Comparison of ENCODE assay signal across 15 cellular contexts in genomic region chr12:56028511-56029165, GRCh38. TPM values are rescaled to one million over a fixed set of nuclear protein-coding genes. Genes with fewer than 3 reads are reported as not detected.
DNase-seq lines count a peak whose midpoint lies in the region; ATAC-seq, FAIRE-seq and TF ChIP-seq lines count a peak whose summit lies in the region.
"Had no signal": no experiment of that assay in that cellular context is flagged by ENCODE, and none has a peak within 500 bp of the region (broad histone marks: within the 10 kb centered on the region; RNA-seq: fewer than 3 reads in every experiment).

No MANE protein-coding gene starts in this region.

- peak overlapping the region; percentile 46; the same call in 1 of the 2 replicates for H3K4me2 ChIP-seq in SK-N-SH
- peak overlapping the region; percentile 37 for H3K4me2 ChIP-seq in PC-9
- peak overlapping the region; percentile 86 for H3K4me2 ChIP-seq in endothelial cell of umbilical vein (ENCODE audit: insufficient read depth, low read length)
- H3K4me2 ChIP-seq in Karpas-422 (ENCODE audit: low read depth, low read length, poor library complexity, severe bottlenecking), result no peak overlapping the region

- peaks cover 31% of the 10 kb centered on the region for H3K36me3 Mint-ChIP-seq in progenitor cell of endocrine pancreas (ENCODE audit: insufficient read depth)

- no peaks in the 10 kb centered on the region for H4K20me1 ChIP-seq in SK-N-SH (ENCODE audit: insufficient read depth)
- H4K20me1 ChIP-seq in PC-9 (ENCODE audit: insufficient read depth), result no peaks in the 10 kb centered on the region
- H4K20me1 ChIP-seq in endothelial cell of umbilical vein (replicated peaks; ENCODE audit: control insufficient read depth, extremely low read depth, insufficient read depth, low read length), result no peaks in the 10 kb centered on the region
- no peaks in the 10 kb centered on the region for H4K20me1 ChIP-seq in Karpas-422 (ENCODE audit: insufficient read depth, low read depth, low read length)

- H2AFZ ChIP-seq in SK-N-SH (ENCODE audit: low read depth), result peak overlapping the region; percentile 39; the same call in 1 of the 2 replicates
- no peak overlapping the region for H2AFZ ChIP-seq in PC-9
- peak overlapping the region; percentile 61 for H2AFZ ChIP-seq in endothelial cell of umbilical vein (ENCODE audit: low read depth, low read length)
- no peak overlapping the region for H2AFZ ChIP-seq in Karpas-422 (ENCODE audit: low read length)

- H3K27me3 ChIP-seq in SK-N-SH (ENCODE audit: insufficient read depth) (no peaks in the 10 kb centered on the region), PC-9 (ENCODE audit: insufficient read depth, low read depth) (no peaks in the 10 kb centered on the region), endothelial cell of umbilical vein (ENCODE audit: control insufficient read depth in 2 of 2, insufficient read depth in 2 of 2, low read length in 2 of 2) (no peaks in the 10 kb centered on the region), colonic mucosa (no peaks in the 10 kb centered on the region), Karpas-422 (ENCODE audit: low read length) (no peaks in the 10 kb centered on the region)
- H3K27me3 ChIP-seq: gastrocnemius medialis, transverse colon had no signal

- H3K9ac ChIP-seq in SK-N-SH (no peak overlapping the region), endothelial cell of umbilical vein (replicated peaks; ENCODE audit: extremely low read depth, insufficient read depth, low read length) (no peak overlapping the region), colonic mucosa (ENCODE audit: low read depth in 2 of 2, low read length in 2 of 2) (no peak overlapping the region), Karpas-422 (ENCODE audit: low read length) (no peak overlapping the region)

- no peak for TF ChIP-seq RAD21 in SK-N-SH (IDR thresholded peaks at IDR 0.05; ENCODE audit: low read length)

- WGBS in SK-N-SH (ENCODE audit: low lambda C conversion rate), result 68% methylated on average over 5 of the region's 5 CpGs

- TF ChIP-seq CTCF in SK-N-SH (IDR thresholded peaks at IDR 0.05), result no peak
- TF ChIP-seq CTCF in PC-9 (conservative IDR thresholded peaks at IDR 0.05), result no peak
- TF ChIP-seq CTCF in endothelial cell of umbilical vein (IDR thresholded peaks at IDR 0.05; ENCODE audit: extremely low read depth in 1 of 2, insufficient read depth in 1 of 2, low read depth in 1 of 2, low read length in 2 of 2), result no peak
- TF ChIP-seq CTCF in progenitor cell of endocrine pancreas (IDR thresholded peaks at IDR 0.05; ENCODE audit: unreplicated experiment), result no peak
- no peak for TF ChIP-seq CTCF in colonic mucosa (IDR thresholded peaks at IDR 0.05)

- intact Hi-C loops in PC-9 (cut with micrococcal nuclease; ENCODE audit: unreplicated experiment) (loop anchor here (1.0 kb wide), 1 partner anchor 32 kb away; no protein-coding TSS in a partner anchor), endothelial cell of umbilical vein (cut with micrococcal nuclease) (loop anchor here (1.0 to 2.0 kb wide), 5 partner anchors 13 to 289 kb away; partner anchors contain the start of gene RPS26), colonic mucosa (cut with DNase I) (no loop called here)

- dilution Hi-C loops in endothelial cell of umbilical vein (cut with MboI; ENCODE audit: extremely low pct_ligation_motif_present, low sequenced_read_pairs), result no loop called here

- H3K27ac ChIP-seq in SK-N-SH (ENCODE audit: low read depth in 2 of 2, low read length in 1 of 2) (peak overlapping the region in 1 of 2 experiments; percentile 54; a peak in 1 of 4 replicates), PC-9 (peak overlapping the region; percentile 64), endothelial cell of umbilical vein (ENCODE audit: insufficient read depth, low read depth, low read length) (peak overlapping the region; percentile 14), colonic mucosa (no peak overlapping the region), Karpas-422 (ENCODE audit: low read length) (no peak overlapping the region)
- H3K27ac ChIP-seq: gastrocnemius medialis, transverse colon had no signal

- BruUV-seq in PC-9 (replicated peaks; lab: Mats Ljungman, UMichigan), result no TSS peak
- BruUV-seq in endothelial cell of umbilical vein (replicated peaks; lab: Mats Ljungman, UMichigan), result no TSS peak

- ATAC-seq in SK-N-SH treated with all-trans-retinoic acid at 6 μM for 48 hours (no peak; the same call in 2 of the 3 replicates), HG03135 (IDR thresholded peaks at IDR 0.05; ENCODE audit: unreplicated experiment) (no peak)
- ATAC-seq: gastrocnemius medialis had no signal

- H3K4me3 ChIP-seq in SK-N-SH (ENCODE audit: low read depth in 2 of 2, low read length in 1 of 2) (no peak overlapping the region), PC-9 (no peak overlapping the region), endothelial cell of umbilical vein (replicated peaks in 1 of 3; ENCODE audit: insufficient read depth in 1 of 3, low read depth in 1 of 3, low read length in 3 of 3) (no peak overlapping the region), colonic mucosa (no peak overlapping the region), Karpas-422 (ENCODE audit: low read length) (no peak overlapping the region)
- H3K4me3 ChIP-seq: gastrocnemius medialis, transverse colon had no signal

- peaks cover 15% of the 10 kb centered on the region for H3F3A ChIP-seq in SK-N-SH (replicated peaks; ENCODE audit: insufficient read depth)
- peaks cover 25% of the 10 kb centered on the region for H3F3A ChIP-seq in PC-9 (ENCODE audit: insufficient read depth, low read depth)

- POLR2A ChIA-PET in SK-N-SH (lab: Yijun Ruan, JAX), result no interaction called here
- POLR2A ChIA-PET in PC-9 (lab: Charles Lee; ENCODE audit: unreplicated experiment), result interaction anchor here (0.6 kb wide), 1 partner anchor 15 kb away, joined by 5 read pairs; no protein-coding TSS in a partner anchor
- POLR2A ChIA-PET in endothelial cell of umbilical vein (lab: Charles Lee), result interaction anchor here (0.9 to 1.4 kb wide), 2 partner anchors 12 to 32 kb away, joined by 4 to 9 read pairs; partner anchors contain the start of gene SUOX

- 0 out of 4 replicates have a peak, but pooled peaks cover 0 to 8% of the 10 kb centered on the region in 2 experiments for H3K4me1 ChIP-seq in SK-N-SH (ENCODE audit: control insufficient read depth in 1 of 2, insufficient read depth in 2 of 2, low read depth in 1 of 2, low read length in 1 of 2)
- peaks cover 17% of the 10 kb centered on the region for H3K4me1 ChIP-seq in PC-9 (replicated peaks; ENCODE audit: insufficient read depth)
- peaks cover 17% of the 10 kb centered on the region for H3K4me1 ChIP-seq in endothelial cell of umbilical vein (ENCODE audit: control insufficient read depth, extremely low read depth, insufficient read depth, low read length)
- no peaks in the 10 kb centered on the region for H3K4me1 ChIP-seq in colonic mucosa
- H3K4me1 ChIP-seq in Karpas-422 (ENCODE audit: low read length), result peaks cover 9% of the 10 kb centered on the region
- H3K4me1 ChIP-seq: gastrocnemius medialis had no signal

- H3K9me3 ChIP-seq in SK-N-SH (no peaks in the 10 kb centered on the region), PC-9 (ENCODE audit: insufficient read depth, low read depth) (no peaks in the 10 kb centered on the region), endothelial cell of umbilical vein (replicated peaks; ENCODE audit: control insufficient read depth, insufficient read depth, low read length) (no peaks in the 10 kb centered on the region), colonic mucosa (no peaks in the 10 kb centered on the region), Karpas-422 (ENCODE audit: low read length) (no peaks in the 10 kb centered on the region)
- H3K9me3 ChIP-seq: gastrocnemius medialis, transverse colon had no signal

- peaks cover 6% of the 10 kb centered on the region for H3K4me1 Mint-ChIP-seq in progenitor cell of endocrine pancreas (ENCODE audit: low read depth)

- no peaks in the 10 kb centered on the region for H3K9me1 ChIP-seq in endothelial cell of umbilical vein (replicated peaks; ENCODE audit: control insufficient read depth, extremely low read depth, insufficient read depth, low read length)

- TF ChIP-seq POLR2A in endothelial cell of umbilical vein (IDR thresholded peaks at IDR 0.05; ENCODE audit: low read depth, low read length), result no peak

- no peak for TF ChIP-seq EP300 in SK-N-SH (IDR thresholded peaks at IDR 0.05; ENCODE audit: borderline replicate concordance in 1 of 2, low read depth in 1 of 2, low read length in 1 of 2)

- peak overlapping the region; percentile 78 for H3K27ac Mint-ChIP-seq in progenitor cell of endocrine pancreas

- no peak overlapping the region for H3K4me3 Mint-ChIP-seq in progenitor cell of endocrine pancreas (ENCODE audit: low read depth)

- H3K9me2 ChIP-seq in SK-N-SH (no peaks in the 10 kb centered on the region), PC-9 (ENCODE audit: insufficient read depth) (no peaks in the 10 kb centered on the region), Karpas-422 (replicated peaks; ENCODE audit: insufficient read depth, low read length) (no peaks in the 10 kb centered on the region)

- peak; percentile 42 for FAIRE-seq in endothelial cell of umbilical vein (lab: Jason Lieb, UNC)

- CTCF ChIA-PET in SK-N-SH (lab: Yijun Ruan, JAX), result interaction anchor here (0.7 to 11.8 kb wide), 11 partner anchors 8 to 292 kb away, joined by 3 to 183 read pairs (median 6); partner anchors contain the start of genes IKZF4, PA2G4 and SUOX
- CTCF ChIA-PET in PC-9 (lab: Charles Lee), result interaction anchor here (0.6 to 1.4 kb wide), 5 partner anchors 12 to 290 kb away, joined by 3 to 20 read pairs (median 5); partner anchors contain the start of gene SUOX
- CTCF ChIA-PET in endothelial cell of umbilical vein (lab: Charles Lee), result interaction anchor here (0.6 to 5.4 kb wide), 28 partner anchors 9 to 299 kb away, joined by 3 to 295 read pairs (median 6); partner anchors contain the start of genes CD63, PA2G4, RAB5B and SUOX

- DNase-seq in SK-N-SH, result no peak
- peak in 1 of 2 experiments; percentile 8 for DNase-seq in PC-9
- DNase-seq in endothelial cell of umbilical vein (ENCODE audit: low read depth, low spot score), result peak; percentile 16
- no peak for DNase-seq in progenitor cell of endocrine pancreas (ENCODE audit: low spot score, unreplicated experiment)
- no peak for DNase-seq in colonic mucosa
- DNase-seq in Karpas-422, result no peak
- DNase-seq: DMS79 treated with DMSO at 0.1 percent for 48 hours, gastrocnemius medialis, islet precursor cell, NCI-H1092 treated with DMSO at 0.1 percent for 48 hours, NCI-H510A, SHP77 treated with DMSO at 0.1 percent for 48 hours, transverse colon had no signal

- H3K36me3 ChIP-seq in SK-N-SH (replicated peaks in 1 of 2; ENCODE audit: control insufficient read depth in 1 of 2, insufficient read depth in 2 of 2, low read length in 1 of 2), result peaks cover 10 to 21% of the 10 kb centered on the region in 2 experiments
- H3K36me3 ChIP-seq in PC-9 (ENCODE audit: low read depth), result no peaks in the 10 kb centered on the region
- peaks cover 2 to 6% of the 10 kb centered on the region in 2 experiments for H3K36me3 ChIP-seq in endothelial cell of umbilical vein (ENCODE audit: control insufficient read depth in 2 of 2, extremely low read depth in 1 of 2, insufficient read depth in 2 of 2, low read length in 2 of 2)
- no peaks in the 10 kb centered on the region for H3K36me3 ChIP-seq in colonic mucosa
- H3K36me3 ChIP-seq in Karpas-422 (ENCODE audit: insufficient read depth, low read length), result no peaks in the 10 kb centered on the region
- H3K36me3 ChIP-seq: transverse colon had no signal

- H3K79me2 ChIP-seq in SK-N-SH (ENCODE audit: insufficient read depth), result no peaks in the 10 kb centered on the region
- no peaks in the 10 kb centered on the region for H3K79me2 ChIP-seq in PC-9 (ENCODE audit: low read depth)
- no peaks in the 10 kb centered on the region for H3K79me2 ChIP-seq in endothelial cell of umbilical vein (ENCODE audit: control insufficient read depth, insufficient read depth, low read length)
- H3K79me2 ChIP-seq in Karpas-422 (ENCODE audit: low read length), result no peaks in the 10 kb centered on the region

- H3K9me3 Mint-ChIP-seq in progenitor cell of endocrine pancreas (ENCODE audit: low read depth), result no peaks in the 10 kb centered on the region

- no peaks in the 10 kb centered on the region for H3K27me3 Mint-ChIP-seq in progenitor cell of endocrine pancreas

RNA-seq across cellular contexts. Expression of gene IKZF4, which starts 7.8 kb away (rescaled TPM):
- 2.0 and 3.9 TPM in 2 replicates for polyA plus RNA-seq in SK-N-SH (2012; rRNA removed)
- 2.7 and 3.5 TPM in 2 replicates for polyA plus RNA-seq in SK-N-SH (2012; cell fraction: cytosol; rRNA removed)
- polyA plus RNA-seq in SK-N-SH (2012; cell fraction: nucleus; rRNA removed), result 9.5 and 11.2 TPM in 2 replicates
- 7.4 and 9.6 TPM in 2 replicates for total RNA-seq in PC-9 (2021)
- total RNA-seq in endothelial cell of umbilical vein, result 3.5 and 5.4 TPM in 2 replicates
- 2.5 and 3.4 TPM in 2 replicates for polyA plus RNA-seq in endothelial cell of umbilical vein
- polyA plus RNA-seq in endothelial cell of umbilical vein (2011; cell fraction: cytosol; rRNA removed), result 2.0 and 2.5 TPM in 2 replicates
- polyA plus RNA-seq in endothelial cell of umbilical vein (2011; cell fraction: nucleus; rRNA removed), result 10.6 and 11.2 TPM in 2 replicates
- polyA plus RNA-seq in endothelial cell of umbilical vein (2012), result 1.6 and 2.0 TPM in 2 replicates
- 4.7 and 5.5 TPM in 2 replicates for polyA minus RNA-seq in endothelial cell of umbilical vein
- 1.9 TPM for polyA minus RNA-seq in endothelial cell of umbilical vein (2011; cell fraction: cytosol; rRNA and poly(A)+ RNA removed)
- 3.0 and 4.9 TPM in 2 replicates for polyA minus RNA-seq in endothelial cell of umbilical vein (2011; cell fraction: nucleus; rRNA and poly(A)+ RNA removed)
- 20.6 and 21.0 TPM in 2 replicates for total RNA-seq in progenitor cell of endocrine pancreas
- 1 to 10 TPM; 4.7 to 5.6 TPM for total RNA-seq in colonic mucosa
- total RNA-seq in Karpas-422 (2014; rRNA removed; shearing (Covaris generic); ENCODE audit: low replicate concordance), result 1.0 and 7.4 TPM in 2 replicates

RNA-seq across cellular contexts. Expression of gene RPS26, which starts 13.1 kb away (rescaled TPM):
- polyA plus RNA-seq in SK-N-SH (2012; rRNA removed), result 1,500 and 1,782 TPM in 2 replicates
- 1,649 and 1,800 TPM in 2 replicates for polyA plus RNA-seq in SK-N-SH (2012; cell fraction: cytosol; rRNA removed)
- 395 and 584 TPM in 2 replicates for polyA plus RNA-seq in SK-N-SH (2012; cell fraction: nucleus; rRNA removed)
- total RNA-seq in PC-9 (2021), result 25.2 and 43.3 TPM in 2 replicates
- 57.3 and 66.7 TPM in 2 replicates for total RNA-seq in endothelial cell of umbilical vein
- 1,837 and 1,847 TPM in 2 replicates for polyA plus RNA-seq in endothelial cell of umbilical vein
- polyA plus RNA-seq in endothelial cell of umbilical vein (2011; cell fraction: cytosol; rRNA removed), result 1,751 and 2,627 TPM in 2 replicates
- 390 and 594 TPM in 2 replicates for polyA plus RNA-seq in endothelial cell of umbilical vein (2011; cell fraction: nucleus; rRNA removed)
- polyA plus RNA-seq in endothelial cell of umbilical vein (2012), result 778 and 788 TPM in 2 replicates
- polyA minus RNA-seq in endothelial cell of umbilical vein, result 297 and 333 TPM in 2 replicates
- 228 TPM for polyA minus RNA-seq in endothelial cell of umbilical vein (2011; cell fraction: cytosol; rRNA and poly(A)+ RNA removed)
- polyA minus RNA-seq in endothelial cell of umbilical vein (2011; cell fraction: nucleus; rRNA and poly(A)+ RNA removed), result 44.1 and 51.9 TPM in 2 replicates
- total RNA-seq in progenitor cell of endocrine pancreas, result 30.2 and 39.3 TPM in 2 replicates
- 10 to 100 TPM; 53.1 to 80.5 TPM for total RNA-seq in colonic mucosa
- 417 and 1,471 TPM in 2 replicates for total RNA-seq in Karpas-422 (2014; rRNA removed; shearing (Covaris generic); ENCODE audit: low replicate concordance)

RNA-seq across cellular contexts. Expression of gene SUOX, which starts 31.6 kb away (rescaled TPM):
- 23.2 and 25.7 TPM in 2 replicates for polyA plus RNA-seq in SK-N-SH (2012; rRNA removed)
- polyA plus RNA-seq in SK-N-SH (2012; cell fraction: cytosol; rRNA removed), result 14.1 and 18.3 TPM in 2 replicates
- 32.8 and 45.2 TPM in 2 replicates for polyA plus RNA-seq in SK-N-SH (2012; cell fraction: nucleus; rRNA removed)
- total RNA-seq in PC-9 (2021), result 20.4 and 22.7 TPM in 2 replicates
- 24.3 and 24.8 TPM in 2 replicates for total RNA-seq in endothelial cell of umbilical vein
- polyA plus RNA-seq in endothelial cell of umbilical vein, result 29.1 and 31.4 TPM in 2 replicates
- polyA plus RNA-seq in endothelial cell of umbilical vein (2011; cell fraction: cytosol; rRNA removed), result 24.8 and 25.4 TPM in 2 replicates
- polyA plus RNA-seq in endothelial cell of umbilical vein (2011; cell fraction: nucleus; rRNA removed), result 32.8 and 36.1 TPM in 2 replicates
- 21.5 and 28.4 TPM in 2 replicates for polyA plus RNA-seq in endothelial cell of umbilical vein (2012)
- polyA minus RNA-seq in endothelial cell of umbilical vein, result 42.7 and 55.7 TPM in 2 replicates
- polyA minus RNA-seq in endothelial cell of umbilical vein (2011; cell fraction: cytosol; rRNA and poly(A)+ RNA removed), result 13.8 TPM
- polyA minus RNA-seq in endothelial cell of umbilical vein (2011; cell fraction: nucleus; rRNA and poly(A)+ RNA removed), result 15.4 and 19.8 TPM in 2 replicates
- 44.8 and 45.6 TPM in 2 replicates for total RNA-seq in progenitor cell of endocrine pancreas
- 10 to 100 TPM; 25.8 to 35.8 TPM for total RNA-seq in colonic mucosa
- 3.1 and 11.0 TPM in 2 replicates for total RNA-seq in Karpas-422 (2014; rRNA removed; shearing (Covaris generic); ENCODE audit: low replicate concordance)

RNA-seq across cellular contexts. Expression of gene ERBB3, which starts 51.3 kb away (rescaled TPM):
- polyA plus RNA-seq in SK-N-SH (2012; rRNA removed) (1.4 and 1.5 TPM in 2 replicates), endothelial cell of umbilical vein (0.08 and 1.5 TPM in 2 replicates)
- 1.1 and 1.2 TPM in 2 replicates for polyA plus RNA-seq in SK-N-SH (2012; cell fraction: cytosol; rRNA removed)
- 0.99 and 1.1 TPM in 2 replicates for polyA plus RNA-seq in SK-N-SH (2012; cell fraction: nucleus; rRNA removed)
- total RNA-seq in PC-9 (2021) (127 and 145 TPM in 2 replicates), endothelial cell of umbilical vein (0.11 TPM in 1 of 2 replicates, not detected in the other), progenitor cell of endocrine pancreas (206 and 221 TPM in 2 replicates), colonic mucosa (100 to 1,000 TPM; 158 to 206 TPM)
- 0.12 and 0.23 TPM in 2 replicates for polyA plus RNA-seq in endothelial cell of umbilical vein (2011; cell fraction: cytosol; rRNA removed)
- 0.34 TPM in 1 of 2 replicates, not detected in the other for polyA plus RNA-seq in endothelial cell of umbilical vein (2011; cell fraction: nucleus; rRNA removed)
- 0.29 TPM in 1 of 2 replicates, not detected in the other for polyA plus RNA-seq in endothelial cell of umbilical vein (2012)
- polyA minus RNA-seq in endothelial cell of umbilical vein, result 0.30 and 0.32 TPM in 2 replicates
- polyA minus RNA-seq in endothelial cell of umbilical vein (2011; cell fraction: cytosol; rRNA and poly(A)+ RNA removed), result 10.3 TPM
- polyA minus RNA-seq in endothelial cell of umbilical vein (2011; cell fraction: nucleus; rRNA and poly(A)+ RNA removed), result not detected in 2 replicates
- not detected in 2 replicates for total RNA-seq in Karpas-422 (2014; rRNA removed; shearing (Covaris generic); ENCODE audit: low replicate concordance)

RNA-seq across cellular contexts. Expression of gene RAB5B, which starts 54.8 kb away (rescaled TPM):
- polyA plus RNA-seq in SK-N-SH (2012; rRNA removed) (54.0 and 79.4 TPM in 2 replicates), endothelial cell of umbilical vein (98.8 and 105 TPM in 2 replicates)
- 60.7 and 66.8 TPM in 2 replicates for polyA plus RNA-seq in SK-N-SH (2012; cell fraction: cytosol; rRNA removed)
- 40.9 and 67.0 TPM in 2 replicates for polyA plus RNA-seq in SK-N-SH (2012; cell fraction: nucleus; rRNA removed)
- total RNA-seq in PC-9 (2021) (98.6 and 122 TPM in 2 replicates), endothelial cell of umbilical vein (97.4 and 103 TPM in 2 replicates), progenitor cell of endocrine pancreas (111 and 116 TPM in 2 replicates), colonic mucosa (100 to 1,000 TPM; 112 to 178 TPM)
- 83.6 and 87.9 TPM in 2 replicates for polyA plus RNA-seq in endothelial cell of umbilical vein (2011; cell fraction: cytosol; rRNA removed)
- polyA plus RNA-seq in endothelial cell of umbilical vein (2011; cell fraction: nucleus; rRNA removed), result 74.2 and 86.2 TPM in 2 replicates
- polyA plus RNA-seq in endothelial cell of umbilical vein (2012), result 84.7 and 85.7 TPM in 2 replicates
- polyA minus RNA-seq in endothelial cell of umbilical vein, result 159 and 179 TPM in 2 replicates
- 52.2 TPM for polyA minus RNA-seq in endothelial cell of umbilical vein (2011; cell fraction: cytosol; rRNA and poly(A)+ RNA removed)
- polyA minus RNA-seq in endothelial cell of umbilical vein (2011; cell fraction: nucleus; rRNA and poly(A)+ RNA removed), result 41.1 and 63.9 TPM in 2 replicates
- total RNA-seq in Karpas-422 (2014; rRNA removed; shearing (Covaris generic); ENCODE audit: low replicate concordance), result 43.8 and 62.4 TPM in 2 replicates

Comparison
In these comparisons a context has a peak if more than half of its experiments do, and no peak if none do; other contexts are left out.
1. H2AFZ ChIP-seq: peak in SK-N-SH (single experiment) and endothelial cell of umbilical vein (single experiment); none in PC-9 (single experiment) and Karpas-422 (single experiment).
2. H3K27ac ChIP-seq: peak in PC-9 (single experiment) and endothelial cell of umbilical vein (single experiment); none in colonic mucosa (single experiment) and Karpas-422 (single experiment).